33 cellular contexts compared by ENCODE assay signal in the genomic region with DNA sequence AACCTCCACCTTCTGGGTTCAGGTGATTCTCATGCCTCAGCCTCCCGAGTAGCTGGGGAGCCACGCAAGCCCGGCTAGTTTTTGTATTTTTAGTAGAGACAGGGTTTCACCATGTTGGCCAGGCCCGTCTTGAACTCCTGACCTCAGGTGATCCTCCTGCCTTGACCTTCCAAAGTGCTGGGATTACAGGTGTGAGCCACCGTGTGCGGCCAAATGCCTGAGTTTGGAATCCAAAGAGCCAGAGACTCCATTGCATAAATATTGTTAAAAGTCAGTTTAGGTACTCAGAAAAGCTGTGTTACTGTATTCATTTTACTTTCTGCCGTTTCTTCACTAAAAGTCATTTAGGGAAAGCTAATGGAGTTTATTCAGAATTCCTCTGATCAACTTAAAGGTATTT.
"Had no signal": no experiment of that assay in that cellular context is flagged by ENCODE, and none has a peak within 500 bp of the region (broad histone marks: within the 10 kb centered on the region; RNA-seq: fewer than 3 reads in every experiment).

No MANE protein-coding gene starts in this region.

- H3K27me3 ChIP-seq: brain microvascular endothelial cell, dorsolateral prefrontal cortex, esophagus muscularis mucosa, foreskin keratinocyte, gastrocnemius medialis, heart right ventricle, hepatocyte had no signal

- H3K4me1 Mint-ChIP-seq: activated CD4-positive, alpha-beta memory T cell treated with anti-CD3 and anti-CD28 coated beads, Interleukin-2, amount 10 ng/mL, durations not matched to agents 7 days and 5 days; activated CD4-positive, alpha-beta T cell treated with anti-CD3 and anti-CD28 coated beads, Interleukin-2, amount 10 ng/mL, durations not matched to agents 7 days and 5 days; central memory CD8-positive, alpha-beta T cell had no signal

- H3K4me3 Mint-ChIP-seq: activated CD4-positive, alpha-beta memory T cell treated with anti-CD3 and anti-CD28 coated beads, Interleukin-2, amount 10 ng/mL, durations not matched to agents 7 days and 5 days; activated CD4-positive, alpha-beta T cell treated with anti-CD3 and anti-CD28 coated beads, Interleukin-2, amount 10 ng/mL, durations not matched to agents 7 days and 5 days; activated naive CD4-positive, alpha-beta T cell treated with anti-CD3 and anti-CD28 coated beads for 36 hours; activated naive CD4-positive, alpha-beta T cell treated with anti-CD3 and anti-CD28 coated beads, Interleukin-2, amount 50 U/mL, for 24 hours; activated naive CD8-positive, alpha-beta T cell treated with anti-CD3 and anti-CD28 coated beads, Interleukin-2, amount 10 ng/mL, durations not matched to agents 7 days and 5 days; activated T-cell treated with anti-CD3 and anti-CD28 coated beads, Interleukin-2, amount 50 U/mL, for 4 hours; activated T-helper 1 cell treated with anti-CD3 and anti-CD28 coated beads, Interleukin-12 subunit alpha, Interleukin-12 subunit beta, Interleukin-2, Interleukin-4 antibody, amounts not matched to agents 30 ng/mL and 10 ng/mL and 1 ng/mL, durations not matched to agents 14 hours and 24 hours and 36 hours; central memory CD8-positive, alpha-beta T cell; dendritic cell treated with granulocyte-macrophage colony-stimulating factor and Interleukin-4, amounts not matched to agents 40 ng/mL and 50 ng/mL, for 4 days; T-cell; T-helper 1 cell treated with Interleukin-12 subunit alpha and Interleukin-12 subunit beta and Interleukin-4 antibody, amounts not matched to agents 30 μg/mL and 1 μg/mL, for 36 hours; T-helper 2 cell treated with Interferon-gamma antibody and Interleukin-4, amounts not matched to agents 5 μg/mL and 100 μg/mL, for 36 hours had no signal

- H3K27ac ChIP-seq: brain microvascular endothelial cell, coronary artery, dorsolateral prefrontal cortex, esophagus muscularis mucosa, foreskin keratinocyte, gastrocnemius medialis, heart right ventricle, hepatocyte had no signal

- H3K4me3 ChIP-seq: coronary artery, dorsolateral prefrontal cortex, esophagus muscularis mucosa, gastrocnemius medialis, heart right ventricle, hepatocyte had no signal

- H3K4me2 ChIP-seq: hepatocyte had no signal

- ATAC-seq: activated T-cell treated with anti-CD3 and anti-CD28 coated beads, Interleukin-2, amount 50 U/mL, for 4 hours; foreskin keratinocyte; gastrocnemius medialis; heart right ventricle; T-cell had no signal

- H3K79me2 ChIP-seq: hepatocyte had no signal

- H3K9me3 Mint-ChIP-seq: activated CD4-positive, alpha-beta memory T cell treated with anti-CD3 and anti-CD28 coated beads, Interleukin-2, amount 10 ng/mL, durations not matched to agents 7 days and 5 days; activated CD4-positive, alpha-beta T cell treated with anti-CD3 and anti-CD28 coated beads, Interleukin-2, amount 10 ng/mL, durations not matched to agents 7 days and 5 days; activated naive CD4-positive, alpha-beta T cell treated with anti-CD3 and anti-CD28 coated beads for 36 hours; activated naive CD4-positive, alpha-beta T cell treated with anti-CD3 and anti-CD28 coated beads, Interleukin-2, amount 50 U/mL, for 24 hours; activated naive CD8-positive, alpha-beta T cell treated with anti-CD3 and anti-CD28 coated beads, Interleukin-2, amount 10 ng/mL, durations not matched to agents 7 days and 5 days; activated T-cell treated with anti-CD3 and anti-CD28 coated beads, Interleukin-2, amount 50 U/mL, for 4 hours; activated T-helper 1 cell treated with anti-CD3 and anti-CD28 coated beads, Interleukin-12 subunit alpha, Interleukin-12 subunit beta, Interleukin-2, Interleukin-4 antibody, amounts not matched to agents 30 ng/mL and 10 ng/mL and 1 ng/mL, durations not matched to agents 14 hours and 24 hours and 36 hours; activated T-helper 2 cell treated with anti-CD3 and anti-CD28 coated beads, Interferon-gamma antibody, Interleukin-2, Interleukin-4, amounts not matched to agents 10 μg/mL and 5 μg/mL and 100 μg/mL, durations not matched to agents 14 hours and 24 hours and 36 hours; central memory CD8-positive, alpha-beta T cell; dendritic cell treated with granulocyte-macrophage colony-stimulating factor and Interleukin-4, amounts not matched to agents 40 ng/mL and 50 ng/mL, for 4 days; T-cell; T-helper 1 cell treated with Interleukin-12 subunit alpha and Interleukin-12 subunit beta and Interleukin-4 antibody, amounts not matched to agents 30 μg/mL and 1 μg/mL, for 36 hours; T-helper 2 cell treated with Interferon-gamma antibody and Interleukin-4, amounts not matched to agents 5 μg/mL and 100 μg/mL, for 36 hours had no signal

- H3K9me3 ChIP-seq: esophagus muscularis mucosa, gastrocnemius medialis, heart right ventricle had no signal

- H3K4me1 ChIP-seq: esophagus muscularis mucosa, foreskin keratinocyte, gastrocnemius medialis had no signal

- H2AFZ ChIP-seq: hepatocyte had no signal

- H3K27ac Mint-ChIP-seq: activated CD4-positive, alpha-beta memory T cell treated with anti-CD3 and anti-CD28 coated beads, Interleukin-2, amount 10 ng/mL, durations not matched to agents 7 days and 5 days; activated CD4-positive, alpha-beta T cell treated with anti-CD3 and anti-CD28 coated beads, Interleukin-2, amount 10 ng/mL, durations not matched to agents 7 days and 5 days; activated naive CD4-positive, alpha-beta T cell treated with anti-CD3 and anti-CD28 coated beads for 36 hours; activated naive CD4-positive, alpha-beta T cell treated with anti-CD3 and anti-CD28 coated beads, Interleukin-2, amount 50 U/mL, for 24 hours; activated naive CD8-positive, alpha-beta T cell treated with anti-CD3 and anti-CD28 coated beads, Interleukin-2, amount 10 ng/mL, durations not matched to agents 7 days and 5 days; activated T-helper 1 cell treated with anti-CD3 and anti-CD28 coated beads, Interleukin-12 subunit alpha, Interleukin-12 subunit beta, Interleukin-2, Interleukin-4 antibody, amounts not matched to agents 30 ng/mL and 10 ng/mL and 1 ng/mL, durations not matched to agents 14 hours and 24 hours and 36 hours; activated T-helper 2 cell treated with anti-CD3 and anti-CD28 coated beads, Interferon-gamma antibody, Interleukin-2, Interleukin-4, amounts not matched to agents 10 μg/mL and 5 μg/mL and 100 μg/mL, durations not matched to agents 14 hours and 24 hours and 36 hours; dendritic cell treated with granulocyte-macrophage colony-stimulating factor and Interleukin-4, amounts not matched to agents 40 ng/mL and 50 ng/mL, for 4 days; T-cell; T-helper 1 cell treated with Interleukin-12 subunit alpha and Interleukin-12 subunit beta and Interleukin-4 antibody, amounts not matched to agents 30 μg/mL and 1 μg/mL, for 36 hours; T-helper 2 cell treated with Interferon-gamma antibody and Interleukin-4, amounts not matched to agents 5 μg/mL and 100 μg/mL, for 36 hours had no signal

- H3K27me3 Mint-ChIP-seq: activated CD4-positive, alpha-beta memory T cell treated with anti-CD3 and anti-CD28 coated beads, Interleukin-2, amount 10 ng/mL, durations not matched to agents 7 days and 5 days; activated CD4-positive, alpha-beta T cell treated with anti-CD3 and anti-CD28 coated beads, Interleukin-2, amount 10 ng/mL, durations not matched to agents 7 days and 5 days; activated naive CD4-positive, alpha-beta T cell treated with anti-CD3 and anti-CD28 coated beads, Interleukin-2, amount 50 U/mL, for 24 hours; activated naive CD8-positive, alpha-beta T cell treated with anti-CD3 and anti-CD28 coated beads, Interleukin-2, amount 10 ng/mL, durations not matched to agents 7 days and 5 days; central memory CD8-positive, alpha-beta T cell; dendritic cell treated with granulocyte-macrophage colony-stimulating factor and Interleukin-4, amounts not matched to agents 40 ng/mL and 50 ng/mL, for 4 days; T-cell had no signal

- DNase-seq: activated CD4-positive, alpha-beta memory T cell treated with anti-CD3 and anti-CD28 coated beads, Interleukin-2, amount 10 ng/mL, durations not matched to agents 7 days and 5 days; activated CD4-positive, alpha-beta T cell treated with anti-CD3 and anti-CD28 coated beads for 1 hour; activated CD4-positive, alpha-beta T cell treated with anti-CD3 and anti-CD28 coated beads for 4 hours; activated CD4-positive, alpha-beta T cell treated with anti-CD3 and anti-CD28 coated beads, Interleukin-2, amount 10 ng/mL, durations not matched to agents 7 days and 5 days; activated CD4-positive, alpha-beta T cell treated with anti-CD3 and anti-CD28 coated beads, Interleukin-2, amount 50 U/mL, for 4 hours; activated CD8-positive, alpha-beta memory T cell treated with anti-CD3 and anti-CD28 coated beads, Interleukin-2, amount 50 U/mL, for 48 hours; activated effector memory CD4-positive, alpha-beta T cell treated with anti-CD3 and anti-CD28 coated beads, Interleukin-2, amount 50 U/mL, for 16 hours; activated naive CD4-positive, alpha-beta T cell treated with anti-CD3 and anti-CD28 coated beads for 36 hours; activated naive CD8-positive, alpha-beta T cell treated with anti-CD3 and anti-CD28 coated beads, Interleukin-2, amount 10 ng/mL, durations not matched to agents 7 days and 5 days; activated T-cell treated with anti-CD3 and anti-CD28 coated beads for 4 hours; activated T-cell treated with anti-CD3 and anti-CD28 coated beads, Interleukin-2, amount 50 U/mL, for 4 hours; amniotic stem cell; anterior cingulate cortex; brain microvascular endothelial cell; dorsolateral prefrontal cortex; effector memory CD4-positive, alpha-beta T cell; erythroblast; foreskin keratinocyte; gastrocnemius medialis; glutamatergic neuron; heart right ventricle; T-cell; T1000 had no signal
